ENCODE assay signal across 8 cellular contexts in genomic region chr9:120583958-120584369, GRCh38. TPM values are rescaled to one million over a fixed set of nuclear protein-coding genes. Genes with fewer than 3 reads are reported as not detected.
DNase-seq lines count a peak whose midpoint lies in the region; ATAC-seq and TF ChIP-seq lines count a peak whose summit lies in the region.

No MANE protein-coding gene starts in this region.

- H3K36me3 ChIP-seq in BLaER1 (no peaks in the 10 kb centered on the region), Peyer's patch (no peaks in the 10 kb centered on the region)

- peak; percentile 47 for ATAC-seq in GM18867 (IDR thresholded peaks at IDR 0.05; ENCODE audit: unreplicated experiment)
- peak; percentile 62 for ATAC-seq in memory B cell (ENCODE audit: low read depth)
- no peak for ATAC-seq in HG02970 (IDR thresholded peaks at IDR 0.05; ENCODE audit: low FRiP score, unreplicated experiment)
- no peak for ATAC-seq in HG03108 (IDR thresholded peaks at IDR 0.05; ENCODE audit: unreplicated experiment)

- no peaks in the 10 kb centered on the region for H3K27me3 Mint-ChIP-seq in memory B cell

- H3K27ac ChIP-seq in BLaER1 (peak overlapping the region; percentile 33; the same call in 1 of the 2 replicates), Peyer's patch (no peak overlapping the region)

- TF ChIP-seq POLR2A in Peyer's patch (IDR thresholded peaks at IDR 0.05), result no peak

- DNase-seq in HT1080 (ENCODE audit: low read depth) (peak; percentile 97), Peyer's patch (peak in 2 of 3 donors; percentile 28 to 69), choroid plexus epithelial cell (ENCODE audit: low read depth) (peak; percentile 75), memory B cell (ENCODE audit: low spot score in 2 of 2) (peak; percentile 41 to 57)

- peak overlapping the region; percentile 93 for H3K27ac Mint-ChIP-seq in memory B cell

- H3K4me3 Mint-ChIP-seq in memory B cell, result no peak overlapping the region

- H3K4me1 Mint-ChIP-seq in memory B cell, result peaks cover 19% of the 10 kb centered on the region

- H3K9me3 Mint-ChIP-seq in memory B cell, result no peaks in the 10 kb centered on the region

- TF ChIP-seq CTCF in Peyer's patch (IDR thresholded peaks at IDR 0.05), result no peak
- no peak for TF ChIP-seq CTCF in choroid plexus epithelial cell (conservative IDR thresholded peaks at IDR 0.05; ENCODE audit: low read depth, low read length)

- H3K36me3 Mint-ChIP-seq in memory B cell, result no peaks in the 10 kb centered on the region

- H3K4me2 ChIP-seq in BLaER1, result peak overlapping the region; percentile 68

- H3K9ac ChIP-seq in BLaER1, result no peak overlapping the region

- H3K4me1 ChIP-seq in BLaER1 (peaks cover 45% of the 10 kb centered on the region), Peyer's patch (peaks cover 0 to 8% (median 4%) of the 10 kb centered on the region in 4 donors)

- no peak overlapping the region for H3K4me3 ChIP-seq in BLaER1
- no peak overlapping the region for H3K4me3 ChIP-seq in Peyer's patch
- H3K4me3 ChIP-seq in choroid plexus epithelial cell (ENCODE audit: low read depth, low read length), result no peak overlapping the region

- no peaks in the 10 kb centered on the region for H3K27me3 ChIP-seq in BLaER1
- no peaks in the 10 kb centered on the region for H3K27me3 ChIP-seq in Peyer's patch

- H3K9me3 ChIP-seq in BLaER1 (no peaks in the 10 kb centered on the region), Peyer's patch (peaks cover 0 to 4% (median 0%) of the 10 kb centered on the region in 4 donors)

- no peaks in the 10 kb centered on the region for H4K20me1 ChIP-seq in BLaER1

RNA-seq across cellular contexts. Expression of gene CDK5RAP2, which starts 4.0 kb away (rescaled TPM):
- total RNA-seq in HT1080 (2014; rRNA removed; shearing (Covaris generic)), result 52.9 and 65.3 TPM in 2 replicates
- polyA plus RNA-seq in HT1080 (2015; cell fraction: cytosol; rRNA removed), result 29.7 and 32.5 TPM in 2 replicates
- polyA plus RNA-seq in HT1080 (2015; cell fraction: nucleus; rRNA removed), result 62.1 and 70.5 TPM in 2 replicates
- total RNA-seq in Peyer's patch, result 100 to 1,000 TPM in 1 of 4 donors, 10 to 100 TPM in 3; 27.3 to 158 (median 45.1) TPM

Comparison
In these comparisons a context has a peak if more than half of its experiments do, and no peak if none do; other contexts are left out.
1. ATAC-seq: peak in GM18867 (single experiment) and memory B cell (single experiment); none in HG02970 (single experiment) and HG03108 (single experiment).
2. Peak in every context shown above with its lines, with median percentiles within 50 percentile points of each other: DNase-seq.